In the genomic region with DNA sequence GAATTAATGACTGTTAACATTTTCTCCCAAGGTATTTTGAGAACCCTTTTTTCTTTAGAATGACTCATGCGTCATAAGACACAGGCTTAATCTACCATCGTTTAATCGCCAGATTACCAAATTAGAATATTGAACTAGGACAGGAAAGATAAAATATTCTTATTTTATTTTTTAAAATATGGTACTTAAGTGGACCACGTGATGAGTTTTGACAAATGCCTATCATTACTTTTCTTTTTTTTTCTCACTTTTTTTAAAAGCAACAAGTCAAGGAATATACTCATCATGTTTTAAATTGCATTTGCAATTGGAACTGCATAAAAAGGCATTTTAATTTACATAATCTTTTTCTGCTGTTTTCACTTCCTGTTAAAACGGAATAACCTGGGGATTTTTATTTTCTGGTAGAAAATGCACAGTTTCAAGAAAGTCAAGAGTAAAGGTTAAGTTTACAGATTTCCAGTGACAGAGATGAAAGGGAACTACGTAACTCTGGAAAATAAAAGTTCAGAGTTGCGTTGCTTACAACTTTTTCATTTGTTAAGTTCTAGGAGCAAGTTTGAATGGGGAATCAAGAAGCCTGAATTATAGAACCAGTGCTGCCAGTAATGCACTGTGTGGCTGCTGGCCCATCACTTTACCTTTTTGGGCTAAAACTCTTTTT, we compare ENCODE assay signal across 1 cellular context.
TF ChIP-seq lines count a peak whose summit lies in the region.

No MANE protein-coding gene starts in this region.

TF ChIP-seq in GM23338, 12 proteins besides CTCF, POLR2A, EP300 and RAD21:
- TF ChIP-seq REST (IDR thresholded peaks at IDR 0.05; ENCODE audit: unreplicated experiment) (no peak), EZH2 (IDR thresholded peaks at IDR 0.05; ENCODE audit: low read depth, unreplicated experiment) (no peak), ZNF462 (CRISPR knock-in tag; IDR thresholded peaks at IDR 0.05) (no peak), NANOG (IDR thresholded peaks at IDR 0.05; ENCODE audit: borderline replicate concordance) (no peak), ZNF331 (CRISPR knock-in tag; IDR thresholded peaks at IDR 0.05; ENCODE audit: low read depth) (no peak), JUNB (IDR thresholded peaks at IDR 0.05; ENCODE audit: unreplicated experiment) (no peak), ETS1 (IDR thresholded peaks at IDR 0.05) (no peak), POLR2AphosphoS5 (IDR thresholded peaks at IDR 0.05; ENCODE audit: low read depth) (no peak), ZNF114 (CRISPR knock-in tag; IDR thresholded peaks at IDR 0.05) (no peak), STAT1 (IDR thresholded peaks at IDR 0.05; ENCODE audit: unreplicated experiment) (no peak), EZH2phosphoT487 (IDR thresholded peaks at IDR 0.05; ENCODE audit: unreplicated experiment) (no peak), CREB1 (CRISPR knock-in tag; IDR thresholded peaks at IDR 0.05; ENCODE audit: low read depth) (no peak)
